In genomic region chr2:52776571-52776970, GRCh38 we compare ENCODE assay signal across 21 cellular contexts.
"Had no signal": no experiment of that assay in that cellular context is flagged by ENCODE, and none has a peak within 500 bp of the region (broad histone marks: within the 10 kb centered on the region; RNA-seq: fewer than 3 reads in every experiment).

No MANE protein-coding gene starts in this region.

- H3K27ac ChIP-seq: coronary artery, dorsolateral prefrontal cortex, esophagus muscularis mucosa, gastroesophageal sphincter, heart right ventricle, left lung, lower lobe of right lung had no signal

- H3K9me3 ChIP-seq: lower lobe of right lung had no signal

- H3K27me3 ChIP-seq: dorsolateral prefrontal cortex, esophagus muscularis mucosa, gastroesophageal sphincter, heart right ventricle, left lung had no signal

- ATAC-seq: gastroesophageal sphincter, heart right ventricle, left cardiac atrium, left lung, left ventricle myocardium superior, lower lobe of right lung, mucosa of descending colon had no signal

- H3K4me3 ChIP-seq: coronary artery, dorsolateral prefrontal cortex, esophagus muscularis mucosa, gastroesophageal sphincter, heart right ventricle, left lung, lower lobe of right lung, mucosa of descending colon had no signal

- H3K36me3 ChIP-seq: esophagus muscularis mucosa, gastroesophageal sphincter, heart right ventricle, left lung, lower lobe of right lung had no signal

- H3K4me1 ChIP-seq: heart right ventricle, left lung, lower lobe of right lung had no signal

- DNase-seq: dermis blood vessel endothelial cell; dorsolateral prefrontal cortex; effector CD4-positive, alpha-beta T cell; effector memory CD4-positive, alpha-beta T cell; foreskin fibroblast; glutamatergic neuron; head of caudate nucleus; heart right ventricle; hippocampal formation; islet precursor cell; kidney; kidney glomerular epithelial cell; left cardiac atrium; left lung; left ventricle myocardium superior; lower lobe of right lung; mucosa of descending colon; naive B cell had no signal
